ENCODE assay signal across 1 cellular context in the genomic region with DNA sequence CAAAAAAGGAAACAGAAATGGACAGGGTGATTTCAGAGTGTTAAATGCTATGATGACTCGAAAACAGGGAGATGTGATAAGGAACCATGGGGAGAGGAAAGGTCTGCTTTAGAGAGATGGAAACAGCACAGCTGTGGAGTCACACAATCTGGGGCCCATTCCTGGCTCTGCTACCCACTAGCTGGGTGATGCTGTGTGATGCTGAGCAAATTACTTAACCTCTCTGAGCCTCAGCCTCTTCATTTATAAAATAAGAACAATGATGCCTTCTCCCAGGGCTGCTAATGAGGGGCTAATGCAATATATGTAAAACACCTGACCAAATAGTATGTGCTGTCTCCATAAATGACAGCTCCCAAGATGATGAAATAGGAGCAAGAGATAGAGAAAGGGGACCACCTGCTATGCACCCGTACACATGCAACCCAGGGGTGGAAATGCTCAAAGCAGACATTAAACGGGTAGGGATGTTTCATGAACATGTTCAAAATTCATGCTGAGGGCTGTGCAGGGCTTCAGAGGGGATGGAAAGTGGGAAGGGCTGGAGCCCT.
A peak's percentile ranks its signal among the peaks of the same experiment; 100 is the strongest.
TF ChIP-seq lines count a peak whose summit lies in the region.

No MANE protein-coding gene starts in this region.

TF ChIP-seq in K562, 482 proteins besides CTCF, POLR2A, EP300 and RAD21 (continued from another document and continues in another):
- TF ChIP-seq, protein P1, sequence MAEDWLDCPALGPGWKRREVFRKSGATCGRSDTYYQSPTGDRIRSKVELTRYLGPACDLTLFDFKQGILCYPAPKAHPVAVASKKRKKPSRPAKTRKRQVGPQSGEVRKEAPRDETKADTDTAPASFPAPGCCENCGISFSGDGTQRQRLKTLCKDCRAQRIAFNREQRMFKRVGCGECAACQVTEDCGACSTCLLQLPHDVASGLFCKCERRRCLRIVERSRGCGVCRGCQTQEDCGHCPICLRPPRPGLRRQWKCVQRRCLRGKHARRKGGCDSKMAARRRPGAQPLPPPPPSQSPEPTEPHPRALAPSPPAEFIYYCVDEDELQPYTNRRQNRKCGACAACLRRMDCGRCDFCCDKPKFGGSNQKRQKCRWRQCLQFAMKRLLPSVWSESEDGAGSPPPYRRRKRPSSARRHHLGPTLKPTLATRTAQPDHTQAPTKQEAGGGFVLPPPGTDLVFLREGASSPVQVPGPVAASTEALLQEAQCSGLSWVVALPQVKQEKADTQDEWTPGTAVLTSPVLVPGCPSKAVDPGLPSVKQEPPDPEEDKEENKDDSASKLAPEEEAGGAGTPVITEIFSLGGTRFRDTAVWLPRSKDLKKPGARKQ (CRISPR knock-in tag; IDR thresholded peaks at IDR 0.05): no peak
- TF ChIP-seq SAFB (IDR thresholded peaks at IDR 0.05; ENCODE audit: borderline replicate concordance, low read depth, low read length): no peak
- TF ChIP-seq PHF8 (IDR thresholded peaks at IDR 0.05; ENCODE audit: borderline replicate concordance, low read length): no peak
- no peak for TF ChIP-seq NR2F6 (CRISPR knock-in tag; IDR thresholded peaks at IDR 0.05)
- TF ChIP-seq ZNF764 (CRISPR knock-in tag; IDR thresholded peaks at IDR 0.05; ENCODE audit: low read depth): no peak
- TF ChIP-seq STAT5B (CRISPR knock-in tag; IDR thresholded peaks at IDR 0.05): no peak
- no peak for TF ChIP-seq CEBPG (CRISPR knock-in tag; IDR thresholded peaks at IDR 0.05)
- peak; percentile 15 to 63; a peak in 1 of 4 replicates for TF ChIP-seq CEBPG (tag; conservative IDR thresholded peaks at IDR 0.05 in 1 of 2, IDR thresholded peaks at IDR 0.05 in 1 of 2)
- TF ChIP-seq, protein P2, sequence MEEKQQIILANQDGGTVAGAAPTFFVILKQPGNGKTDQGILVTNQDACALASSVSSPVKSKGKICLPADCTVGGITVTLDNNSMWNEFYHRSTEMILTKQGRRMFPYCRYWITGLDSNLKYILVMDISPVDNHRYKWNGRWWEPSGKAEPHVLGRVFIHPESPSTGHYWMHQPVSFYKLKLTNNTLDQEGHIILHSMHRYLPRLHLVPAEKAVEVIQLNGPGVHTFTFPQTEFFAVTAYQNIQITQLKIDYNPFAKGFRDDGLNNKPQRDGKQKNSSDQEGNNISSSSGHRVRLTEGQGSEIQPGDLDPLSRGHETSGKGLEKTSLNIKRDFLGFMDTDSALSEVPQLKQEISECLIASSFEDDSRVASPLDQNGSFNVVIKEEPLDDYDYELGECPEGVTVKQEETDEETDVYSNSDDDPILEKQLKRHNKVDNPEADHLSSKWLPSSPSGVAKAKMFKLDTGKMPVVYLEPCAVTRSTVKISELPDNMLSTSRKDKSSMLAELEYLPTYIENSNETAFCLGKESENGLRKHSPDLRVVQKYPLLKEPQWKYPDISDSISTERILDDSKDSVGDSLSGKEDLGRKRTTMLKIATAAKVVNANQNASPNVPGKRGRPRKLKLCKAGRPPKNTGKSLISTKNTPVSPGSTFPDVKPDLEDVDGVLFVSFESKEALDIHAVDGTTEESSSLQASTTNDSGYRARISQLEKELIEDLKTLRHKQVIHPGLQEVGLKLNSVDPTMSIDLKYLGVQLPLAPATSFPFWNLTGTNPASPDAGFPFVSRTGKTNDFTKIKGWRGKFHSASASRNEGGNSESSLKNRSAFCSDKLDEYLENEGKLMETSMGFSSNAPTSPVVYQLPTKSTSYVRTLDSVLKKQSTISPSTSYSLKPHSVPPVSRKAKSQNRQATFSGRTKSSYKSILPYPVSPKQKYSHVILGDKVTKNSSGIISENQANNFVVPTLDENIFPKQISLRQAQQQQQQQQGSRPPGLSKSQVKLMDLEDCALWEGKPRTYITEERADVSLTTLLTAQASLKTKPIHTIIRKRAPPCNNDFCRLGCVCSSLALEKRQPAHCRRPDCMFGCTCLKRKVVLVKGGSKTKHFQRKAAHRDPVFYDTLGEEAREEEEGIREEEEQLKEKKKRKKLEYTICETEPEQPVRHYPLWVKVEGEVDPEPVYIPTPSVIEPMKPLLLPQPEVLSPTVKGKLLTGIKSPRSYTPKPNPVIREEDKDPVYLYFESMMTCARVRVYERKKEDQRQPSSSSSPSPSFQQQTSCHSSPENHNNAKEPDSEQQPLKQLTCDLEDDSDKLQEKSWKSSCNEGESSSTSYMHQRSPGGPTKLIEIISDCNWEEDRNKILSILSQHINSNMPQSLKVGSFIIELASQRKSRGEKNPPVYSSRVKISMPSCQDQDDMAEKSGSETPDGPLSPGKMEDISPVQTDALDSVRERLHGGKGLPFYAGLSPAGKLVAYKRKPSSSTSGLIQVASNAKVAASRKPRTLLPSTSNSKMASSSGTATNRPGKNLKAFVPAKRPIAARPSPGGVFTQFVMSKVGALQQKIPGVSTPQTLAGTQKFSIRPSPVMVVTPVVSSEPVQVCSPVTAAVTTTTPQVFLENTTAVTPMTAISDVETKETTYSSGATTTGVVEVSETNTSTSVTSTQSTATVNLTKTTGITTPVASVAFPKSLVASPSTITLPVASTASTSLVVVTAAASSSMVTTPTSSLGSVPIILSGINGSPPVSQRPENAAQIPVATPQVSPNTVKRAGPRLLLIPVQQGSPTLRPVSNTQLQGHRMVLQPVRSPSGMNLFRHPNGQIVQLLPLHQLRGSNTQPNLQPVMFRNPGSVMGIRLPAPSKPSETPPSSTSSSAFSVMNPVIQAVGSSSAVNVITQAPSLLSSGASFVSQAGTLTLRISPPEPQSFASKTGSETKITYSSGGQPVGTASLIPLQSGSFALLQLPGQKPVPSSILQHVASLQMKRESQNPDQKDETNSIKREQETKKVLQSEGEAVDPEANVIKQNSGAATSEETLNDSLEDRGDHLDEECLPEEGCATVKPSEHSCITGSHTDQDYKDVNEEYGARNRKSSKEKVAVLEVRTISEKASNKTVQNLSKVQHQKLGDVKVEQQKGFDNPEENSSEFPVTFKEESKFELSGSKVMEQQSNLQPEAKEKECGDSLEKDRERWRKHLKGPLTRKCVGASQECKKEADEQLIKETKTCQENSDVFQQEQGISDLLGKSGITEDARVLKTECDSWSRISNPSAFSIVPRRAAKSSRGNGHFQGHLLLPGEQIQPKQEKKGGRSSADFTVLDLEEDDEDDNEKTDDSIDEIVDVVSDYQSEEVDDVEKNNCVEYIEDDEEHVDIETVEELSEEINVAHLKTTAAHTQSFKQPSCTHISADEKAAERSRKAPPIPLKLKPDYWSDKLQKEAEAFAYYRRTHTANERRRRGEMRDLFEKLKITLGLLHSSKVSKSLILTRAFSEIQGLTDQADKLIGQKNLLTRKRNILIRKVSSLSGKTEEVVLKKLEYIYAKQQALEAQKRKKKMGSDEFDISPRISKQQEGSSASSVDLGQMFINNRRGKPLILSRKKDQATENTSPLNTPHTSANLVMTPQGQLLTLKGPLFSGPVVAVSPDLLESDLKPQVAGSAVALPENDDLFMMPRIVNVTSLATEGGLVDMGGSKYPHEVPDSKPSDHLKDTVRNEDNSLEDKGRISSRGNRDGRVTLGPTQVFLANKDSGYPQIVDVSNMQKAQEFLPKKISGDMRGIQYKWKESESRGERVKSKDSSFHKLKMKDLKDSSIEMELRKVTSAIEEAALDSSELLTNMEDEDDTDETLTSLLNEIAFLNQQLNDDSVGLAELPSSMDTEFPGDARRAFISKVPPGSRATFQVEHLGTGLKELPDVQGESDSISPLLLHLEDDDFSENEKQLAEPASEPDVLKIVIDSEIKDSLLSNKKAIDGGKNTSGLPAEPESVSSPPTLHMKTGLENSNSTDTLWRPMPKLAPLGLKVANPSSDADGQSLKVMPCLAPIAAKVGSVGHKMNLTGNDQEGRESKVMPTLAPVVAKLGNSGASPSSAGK (IDR thresholded peaks at IDR 0.05): no peak
- TF ChIP-seq ZFX (CRISPR knock-in tag; IDR thresholded peaks at IDR 0.05): no peak
- TF ChIP-seq FOXJ2 (tag; IDR thresholded peaks at IDR 0.05): no peak
- TF ChIP-seq, protein P3, sequence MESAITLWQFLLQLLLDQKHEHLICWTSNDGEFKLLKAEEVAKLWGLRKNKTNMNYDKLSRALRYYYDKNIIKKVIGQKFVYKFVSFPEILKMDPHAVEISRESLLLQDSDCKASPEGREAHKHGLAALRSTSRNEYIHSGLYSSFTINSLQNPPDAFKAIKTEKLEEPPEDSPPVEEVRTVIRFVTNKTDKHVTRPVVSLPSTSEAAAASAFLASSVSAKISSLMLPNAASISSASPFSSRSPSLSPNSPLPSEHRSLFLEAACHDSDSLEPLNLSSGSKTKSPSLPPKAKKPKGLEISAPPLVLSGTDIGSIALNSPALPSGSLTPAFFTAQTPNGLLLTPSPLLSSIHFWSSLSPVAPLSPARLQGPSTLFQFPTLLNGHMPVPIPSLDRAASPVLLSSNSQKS (CRISPR knock-in tag; IDR thresholded peaks at IDR 0.05): no peak
- no peak for TF ChIP-seq KLF16 (IDR thresholded peaks at IDR 0.05)
- TF ChIP-seq GATAD2B (IDR thresholded peaks at IDR 0.05; ENCODE audit: borderline replicate concordance): no peak
- TF ChIP-seq, protein P4, sequence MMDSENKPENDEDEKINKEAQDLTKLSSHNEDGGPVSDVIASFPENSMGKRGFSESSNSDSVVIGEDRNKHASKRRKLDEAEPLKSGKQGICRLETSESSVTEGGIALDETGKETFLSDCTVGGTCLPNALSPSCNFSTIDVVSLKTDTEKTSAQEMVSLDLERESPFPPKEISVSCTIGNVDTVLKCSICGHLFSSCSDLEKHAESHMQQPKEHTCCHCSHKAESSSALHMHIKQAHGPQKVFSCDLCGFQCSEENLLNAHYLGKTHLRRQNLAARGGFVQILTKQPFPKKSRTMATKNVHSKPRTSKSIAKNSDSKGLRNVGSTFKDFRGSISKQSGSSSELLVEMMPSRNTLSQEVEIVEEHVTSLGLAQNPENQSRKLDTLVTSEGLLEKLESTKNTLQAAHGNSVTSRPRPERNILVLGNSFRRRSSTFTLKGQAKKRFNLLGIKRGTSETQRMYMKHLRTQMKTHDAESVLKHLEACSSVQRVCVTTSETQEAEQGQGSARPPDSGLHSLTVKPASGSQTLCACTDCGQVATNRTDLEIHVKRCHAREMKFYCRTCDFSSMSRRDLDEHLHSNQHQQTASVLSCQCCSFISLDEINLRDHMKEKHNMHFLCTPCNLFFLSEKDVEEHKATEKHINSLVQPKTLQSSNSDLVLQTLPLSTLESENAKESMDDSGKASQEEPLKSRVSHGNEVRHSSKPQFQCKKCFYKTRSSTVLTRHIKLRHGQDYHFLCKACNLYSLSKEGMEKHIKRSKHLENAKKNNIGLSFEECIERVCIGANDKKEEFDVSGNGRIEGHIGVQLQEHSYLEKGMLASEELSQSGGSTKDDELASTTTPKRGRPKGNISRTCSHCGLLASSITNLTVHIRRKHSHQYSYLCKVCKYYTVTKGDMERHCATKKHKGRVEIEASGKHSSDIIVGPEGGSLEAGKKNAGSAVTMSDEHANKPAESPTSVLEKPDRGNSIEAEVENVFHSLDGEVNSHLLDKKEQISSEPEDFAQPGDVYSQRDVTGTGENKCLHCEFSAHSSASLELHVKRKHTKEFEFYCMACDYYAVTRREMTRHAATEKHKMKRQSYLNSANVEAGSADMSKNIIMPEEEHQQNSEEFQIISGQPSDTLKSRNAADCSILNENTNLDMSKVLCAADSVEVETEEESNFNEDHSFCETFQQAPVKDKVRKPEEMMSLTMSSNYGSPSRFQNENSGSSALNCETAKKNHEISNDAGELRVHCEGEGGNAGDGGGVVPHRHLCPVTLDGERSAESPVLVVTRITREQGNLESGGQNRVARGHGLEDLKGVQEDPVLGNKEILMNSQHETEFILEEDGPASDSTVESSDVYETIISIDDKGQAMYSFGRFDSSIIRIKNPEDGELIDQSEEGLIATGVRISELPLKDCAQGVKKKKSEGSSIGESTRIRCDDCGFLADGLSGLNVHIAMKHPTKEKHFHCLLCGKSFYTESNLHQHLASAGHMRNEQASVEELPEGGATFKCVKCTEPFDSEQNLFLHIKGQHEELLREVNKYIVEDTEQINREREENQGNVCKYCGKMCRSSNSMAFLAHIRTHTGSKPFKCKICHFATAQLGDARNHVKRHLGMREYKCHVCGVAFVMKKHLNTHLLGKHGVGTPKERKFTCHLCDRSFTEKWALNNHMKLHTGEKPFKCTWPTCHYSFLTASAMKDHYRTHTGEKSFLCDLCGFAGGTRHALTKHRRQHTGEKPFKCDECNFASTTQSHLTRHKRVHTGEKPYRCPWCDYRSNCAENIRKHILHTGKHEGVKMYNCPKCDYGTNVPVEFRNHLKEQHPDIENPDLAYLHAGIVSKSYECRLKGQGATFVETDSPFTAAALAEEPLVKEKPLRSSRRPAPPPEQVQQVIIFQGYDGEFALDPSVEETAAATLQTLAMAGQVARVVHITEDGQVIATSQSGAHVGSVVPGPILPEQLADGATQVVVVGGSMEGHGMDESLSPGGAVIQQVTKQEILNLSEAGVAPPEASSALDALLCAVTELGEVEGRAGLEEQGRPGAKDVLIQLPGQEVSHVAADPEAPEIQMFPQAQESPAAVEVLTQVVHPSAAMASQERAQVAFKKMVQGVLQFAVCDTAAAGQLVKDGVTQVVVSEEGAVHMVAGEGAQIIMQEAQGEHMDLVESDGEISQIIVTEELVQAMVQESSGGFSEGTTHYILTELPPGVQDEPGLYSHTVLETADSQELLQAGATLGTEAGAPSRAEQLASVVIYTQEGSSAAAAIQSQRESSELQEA (IDR thresholded peaks at IDR 0.05; ENCODE audit: low read depth): no peak
- TF ChIP-seq, protein P5, sequence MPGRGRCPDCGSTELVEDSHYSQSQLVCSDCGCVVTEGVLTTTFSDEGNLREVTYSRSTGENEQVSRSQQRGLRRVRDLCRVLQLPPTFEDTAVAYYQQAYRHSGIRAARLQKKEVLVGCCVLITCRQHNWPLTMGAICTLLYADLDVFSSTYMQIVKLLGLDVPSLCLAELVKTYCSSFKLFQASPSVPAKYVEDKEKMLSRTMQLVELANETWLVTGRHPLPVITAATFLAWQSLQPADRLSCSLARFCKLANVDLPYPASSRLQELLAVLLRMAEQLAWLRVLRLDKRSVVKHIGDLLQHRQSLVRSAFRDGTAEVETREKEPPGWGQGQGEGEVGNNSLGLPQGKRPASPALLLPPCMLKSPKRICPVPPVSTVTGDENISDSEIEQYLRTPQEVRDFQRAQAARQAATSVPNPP (IDR thresholded peaks at IDR 0.05; ENCODE audit: borderline replicate concordance, insufficient read depth, insufficient read length): no peak
